Comparison of ENCODE assay signal across 1 cellular context in genomic region chr20:63573739-63574131, GRCh38.
TF ChIP-seq lines count a peak whose summit lies in the region.

No MANE protein-coding gene starts in this region.

TF ChIP-seq in endothelial cell of umbilical vein, 7 proteins besides CTCF, POLR2A, EP300 and RAD21:
- TF ChIP-seq JUN (IDR thresholded peaks at IDR 0.05; ENCODE audit: borderline replicate concordance, insufficient read depth, insufficient read length, low read depth), result no peak
- TF ChIP-seq POLR2AphosphoS5 (IDR thresholded peaks at IDR 0.05; ENCODE audit: insufficient read depth, low read depth, low read length), result no peak
- TF ChIP-seq EZH2 (IDR thresholded peaks at IDR 0.05; ENCODE audit: borderline replicate concordance, low read depth, low read length, severe bottlenecking), result no peak
- no peak for TF ChIP-seq FOS (IDR thresholded peaks at IDR 0.05; ENCODE audit: borderline replicate concordance, insufficient read depth, low read length)
- TF ChIP-seq MYC (IDR thresholded peaks at IDR 0.05; ENCODE audit: low read depth, low read length), result no peak
- TF ChIP-seq MAX (IDR thresholded peaks at IDR 0.05; ENCODE audit: insufficient read depth, insufficient read length), result no peak
- no peak for TF ChIP-seq GATA2 (IDR thresholded peaks at IDR 0.05; ENCODE audit: insufficient read depth, insufficient read length, low read depth, low read length)
